8 cellular contexts compared by ENCODE assay signal in the genomic region with DNA sequence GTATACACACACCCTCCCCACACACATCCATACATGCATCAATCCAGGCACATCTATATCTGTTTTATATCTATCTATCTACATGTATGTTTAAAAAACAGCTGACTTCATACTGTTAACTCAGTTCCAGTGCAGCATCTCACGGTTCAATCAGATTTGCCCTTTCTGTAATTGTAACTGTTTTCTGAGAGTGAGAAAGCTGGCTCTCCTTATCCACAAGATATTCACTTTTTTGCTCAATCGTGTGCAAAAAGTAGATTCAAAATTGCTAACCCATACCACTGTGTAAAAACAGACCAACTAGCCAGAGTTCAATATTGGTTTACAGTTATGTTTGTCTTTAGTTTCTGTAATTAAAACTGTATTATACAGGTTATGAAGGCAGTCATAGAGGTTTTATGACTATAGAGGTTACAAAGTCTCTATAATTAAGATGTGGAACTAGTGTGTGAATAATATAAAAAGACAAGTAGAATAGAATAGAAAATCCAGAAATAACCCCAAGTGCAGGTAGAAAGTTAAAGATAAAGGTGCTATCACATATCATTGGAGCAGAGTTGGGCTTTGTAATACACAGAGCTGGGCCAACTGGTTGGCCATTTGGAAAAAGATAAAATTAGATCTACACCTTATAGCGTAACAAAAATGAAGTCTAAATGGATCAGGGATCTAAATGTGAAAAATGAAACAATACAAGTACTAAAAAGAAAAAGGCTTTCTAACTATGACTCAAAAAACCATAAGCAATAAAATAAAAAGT. TPM values are rescaled to one million over a fixed set of nuclear protein-coding genes. Genes with fewer than 3 reads are reported as not detected.
DNase-seq lines count a peak whose midpoint lies in the region; ATAC-seq and TF ChIP-seq lines count a peak whose summit lies in the region.

No MANE protein-coding gene starts in this region.

- POLR2A ChIA-PET in T-cell (lab: Charles Lee), result interaction anchor here in 1 of 2 donors (0.6 kb wide), 1 partner anchor 302 kb away, joined by 3 read pairs; no protein-coding TSS in a partner anchor

- H3K36me3 ChIP-seq in rectal smooth muscle tissue (ENCODE audit: control insufficient read depth, insufficient read depth, low read length), result no peaks in the 10 kb centered on the region

- peak overlapping the region; percentile 80; the same call in 1 of the 2 replicates for H3K4me3 ChIP-seq in GM12865 (ENCODE audit: low read depth, low read length)
- peak overlapping the region; percentile 86 for H3K4me3 ChIP-seq in fibroblast of villous mesenchyme (ENCODE audit: low read depth, low read length)
- H3K4me3 ChIP-seq in rectal smooth muscle tissue (ENCODE audit: low read length), result peak overlapping the region; percentile 74

- CTCF ChIA-PET in T-cell (lab: Charles Lee), result no interaction called here

- no peaks in the 10 kb centered on the region for H3K27me3 ChIP-seq in rectal smooth muscle tissue (ENCODE audit: control insufficient read depth, insufficient read depth, low read length)

- peak overlapping the region; percentile 91 to 93 (median 93) for H3K4me3 Mint-ChIP-seq in T-cell

- H3K4me1 ChIP-seq in rectal smooth muscle tissue (ENCODE audit: control insufficient read depth, insufficient read depth, low read length), result no peaks in the 10 kb centered on the region

- H3K27ac ChIP-seq in rectal smooth muscle tissue (ENCODE audit: low read depth, low read length), result peak overlapping the region; percentile 61

- H3K4me1 Mint-ChIP-seq in T-cell, result peaks cover 14 to 23% (median 18%) of the 10 kb centered on the region in 3 donors

- peaks cover 6 to 13% (median 8%) of the 10 kb centered on the region in 3 donors for H3K9me3 Mint-ChIP-seq in T-cell

- DNase-seq in GM12865 (ENCODE audit: low read depth), result no peak
- no peak for DNase-seq in T-cell
- DNase-seq in fibroblast of villous mesenchyme (ENCODE audit: low read depth), result no peak

- peaks cover 9% of the 10 kb centered on the region for H3K36me3 Mint-ChIP-seq in T-cell

- ATAC-seq in T-cell (replicated peaks in 1 of 4) (no peak), HG02763 (IDR thresholded peaks at IDR 0.05; ENCODE audit: unreplicated experiment) (no peak), GM21717 (IDR thresholded peaks at IDR 0.05; ENCODE audit: unreplicated experiment) (no peak), HG03025 (IDR thresholded peaks at IDR 0.05; ENCODE audit: low FRiP score, unreplicated experiment) (no peak), GM19351 (IDR thresholded peaks at IDR 0.05; ENCODE audit: unreplicated experiment) (no peak)

- no peak overlapping the region for H3K9ac ChIP-seq in rectal smooth muscle tissue (ENCODE audit: low read length)

- H3K27ac Mint-ChIP-seq in T-cell, result no peak overlapping the region

- H3K27me3 Mint-ChIP-seq in T-cell, result no peaks in the 10 kb centered on the region

- no peak for TF ChIP-seq CTCF in GM12865 (IDR thresholded peaks at IDR 0.05; ENCODE audit: insufficient read depth, low read depth, low read length, missing control alignments)
- no peak for TF ChIP-seq CTCF in fibroblast of villous mesenchyme (IDR thresholded peaks at IDR 0.05; ENCODE audit: insufficient read depth, low read depth, low read length)

RNA-seq across cellular contexts. Expression of gene MCF2L2, which starts 20.1 kb away (rescaled TPM):
- total RNA-seq in T-cell (1 to 10 TPM; 4.8 to 8.1 (median 5.9) TPM), fibroblast of villous mesenchyme (0.43 and 0.64 TPM in 2 replicates)
